ENCODE assay signal across 1 cellular context in the genomic region with DNA sequence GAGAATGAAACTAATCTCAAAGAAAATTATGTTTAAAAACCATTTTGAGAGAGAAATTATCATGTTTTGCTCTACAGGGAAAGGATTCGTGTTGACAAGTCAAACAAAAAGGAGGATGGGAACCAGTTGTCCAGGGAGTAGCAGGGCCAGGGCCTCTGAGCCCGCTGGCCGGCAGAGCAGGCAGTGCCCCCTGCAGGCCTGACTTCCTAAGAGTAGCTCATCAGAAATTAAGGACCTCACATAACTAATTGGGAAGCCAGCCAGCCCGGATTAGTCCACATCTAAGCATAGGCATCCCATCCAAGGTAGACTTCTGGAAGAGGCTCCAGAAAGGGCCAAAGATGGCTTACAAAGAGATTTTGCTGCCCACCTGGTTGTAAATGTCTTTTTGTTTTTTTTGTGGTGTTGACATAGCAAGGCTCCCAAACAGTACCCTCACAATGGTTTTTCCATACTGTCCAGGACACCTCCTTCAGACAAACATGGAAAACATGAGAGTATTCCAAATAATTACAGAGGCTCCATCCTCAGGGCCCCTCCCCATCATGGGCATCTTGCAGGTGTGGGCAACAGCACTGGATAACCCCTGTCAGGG.
TF ChIP-seq lines count a peak whose summit lies in the region.

No MANE protein-coding gene starts in this region.

TF ChIP-seq in WTC11, 78 proteins besides CTCF, POLR2A, EP300 and RAD21 (continued from another document):
- TF ChIP-seq, protein P1, sequence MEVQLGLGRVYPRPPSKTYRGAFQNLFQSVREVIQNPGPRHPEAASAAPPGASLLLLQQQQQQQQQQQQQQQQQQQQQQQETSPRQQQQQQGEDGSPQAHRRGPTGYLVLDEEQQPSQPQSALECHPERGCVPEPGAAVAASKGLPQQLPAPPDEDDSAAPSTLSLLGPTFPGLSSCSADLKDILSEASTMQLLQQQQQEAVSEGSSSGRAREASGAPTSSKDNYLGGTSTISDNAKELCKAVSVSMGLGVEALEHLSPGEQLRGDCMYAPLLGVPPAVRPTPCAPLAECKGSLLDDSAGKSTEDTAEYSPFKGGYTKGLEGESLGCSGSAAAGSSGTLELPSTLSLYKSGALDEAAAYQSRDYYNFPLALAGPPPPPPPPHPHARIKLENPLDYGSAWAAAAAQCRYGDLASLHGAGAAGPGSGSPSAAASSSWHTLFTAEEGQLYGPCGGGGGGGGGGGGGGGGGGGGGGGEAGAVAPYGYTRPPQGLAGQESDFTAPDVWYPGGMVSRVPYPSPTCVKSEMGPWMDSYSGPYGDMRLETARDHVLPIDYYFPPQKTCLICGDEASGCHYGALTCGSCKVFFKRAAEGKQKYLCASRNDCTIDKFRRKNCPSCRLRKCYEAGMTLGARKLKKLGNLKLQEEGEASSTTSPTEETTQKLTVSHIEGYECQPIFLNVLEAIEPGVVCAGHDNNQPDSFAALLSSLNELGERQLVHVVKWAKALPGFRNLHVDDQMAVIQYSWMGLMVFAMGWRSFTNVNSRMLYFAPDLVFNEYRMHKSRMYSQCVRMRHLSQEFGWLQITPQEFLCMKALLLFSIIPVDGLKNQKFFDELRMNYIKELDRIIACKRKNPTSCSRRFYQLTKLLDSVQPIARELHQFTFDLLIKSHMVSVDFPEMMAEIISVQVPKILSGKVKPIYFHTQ (CRISPR knock-in tag; IDR thresholded peaks at IDR 0.05) = no peak
